In genomic region chr11:120208012-120208441, GRCh38 we compare ENCODE assay signal across 10 cellular contexts. TPM values are rescaled to one million over a fixed set of nuclear protein-coding genes. Genes with fewer than 3 reads are reported as not detected.
DNase-seq lines count a peak whose midpoint lies in the region; ATAC-seq and TF ChIP-seq lines count a peak whose summit lies in the region.
"Had no signal": no experiment of that assay in that cellular context is flagged by ENCODE, and none has a peak within 500 bp of the region (broad histone marks: within the 10 kb centered on the region; RNA-seq: fewer than 3 reads in every experiment).

No MANE protein-coding gene starts in this region.

- POLR2A ChIA-PET in CD8-positive, alpha-beta memory T cell (lab: Charles Lee): no interaction called here
- POLR2A ChIA-PET in PC-9 (lab: Charles Lee; ENCODE audit: unreplicated experiment): no interaction called here

- peaks cover 38% of the 10 kb centered on the region for H3F3A ChIP-seq in PC-9 (ENCODE audit: insufficient read depth, low read depth)

- 50 to 60% methylated on average over 12 of the region's 12 CpGs for WGBS in esophagus squamous epithelium, 2 donors
- WGBS in psoas muscle, 3 donors: 48 to 50% (median 50%) methylated on average over 12 of the region's 12 CpGs

- no peak for TF ChIP-seq CTCF in PC-9 (conservative IDR thresholded peaks at IDR 0.05)
- no peak for TF ChIP-seq CTCF in esophagus squamous epithelium (IDR thresholded peaks at IDR 0.05)
- TF ChIP-seq CTCF in psoas muscle (IDR thresholded peaks at IDR 0.05): no peak

- peaks cover 12 to 20% (median 15%) of the 10 kb centered on the region in 3 donors for H3K4me1 Mint-ChIP-seq in CD8-positive, alpha-beta memory T cell

- no peak for DNase-seq in CD8-positive, alpha-beta memory T cell
- DNase-seq in PC-9: no peak
- DNase-seq in esophagus squamous epithelium (lab: John Stamatoyannopoulos, UW): no peak
- no peak for DNase-seq in psoas muscle
- no peak for DNase-seq in cortex of kidney (lab: John Stamatoyannopoulos, UW)
- DNase-seq in stimulated activated CD4-positive, alpha-beta T cell treated with anti-CD3 and anti-CD28 coated beads, Interleukin-12 subunit alpha, Interleukin-12 subunit beta, amount 100 ng/mL, for 4 hours: no peak
- DNase-seq in NCI-H1092 treated with DMSO at 0.1 percent for 48 hours (lab: John Stamatoyannopoulos, UW): no peak
- DNase-seq: NCI-H1930 had no signal

- peaks cover 26 to 32% of the 10 kb centered on the region in 2 donors for H3K27me3 Mint-ChIP-seq in CD8-positive, alpha-beta memory T cell

- no peaks in the 10 kb centered on the region for H4K20me1 ChIP-seq in PC-9 (ENCODE audit: insufficient read depth)

- no peaks in the 10 kb centered on the region for H3K27me3 ChIP-seq in CD8-positive, alpha-beta memory T cell (ENCODE audit: insufficient read depth, low read length, poor library complexity, severe bottlenecking)
- H3K27me3 ChIP-seq in PC-9 (ENCODE audit: insufficient read depth, low read depth) (no peaks in the 10 kb centered on the region), esophagus squamous epithelium (peaks cover 0 to 5% (median 0%) of the 10 kb centered on the region in 4 donors), psoas muscle (ENCODE audit: insufficient read depth in 3 of 3, low read length in 2 of 3) (peaks cover 0 to 37% (median 3%) of the 10 kb centered on the region in 3 donors)

- intact Hi-C loops in PC-9 (cut with micrococcal nuclease; ENCODE audit: unreplicated experiment): no loop called here
- intact Hi-C loops in esophagus squamous epithelium (cut with DNase I): no loop called here
- intact Hi-C loops in psoas muscle (cut with DNase I): no loop called here

- peaks cover 13% of the 10 kb centered on the region for H3K4me1 ChIP-seq in CD8-positive, alpha-beta memory T cell (ENCODE audit: insufficient read depth, low read length)
- H3K4me1 ChIP-seq in PC-9 (replicated peaks; ENCODE audit: insufficient read depth) (peaks cover 44% of the 10 kb centered on the region), esophagus squamous epithelium (peaks cover 32 to 75% (median 33%) of the 10 kb centered on the region in 3 donors), psoas muscle (peaks cover 9% of the 10 kb centered on the region)

- no peaks in the 10 kb centered on the region for H3K36me3 ChIP-seq in CD8-positive, alpha-beta memory T cell (ENCODE audit: insufficient read depth, low read length)
- H3K36me3 ChIP-seq in PC-9 (ENCODE audit: low read depth) (no peaks in the 10 kb centered on the region), esophagus squamous epithelium (no peaks in the 10 kb centered on the region), psoas muscle (ENCODE audit: insufficient read depth in 1 of 2, low read depth in 1 of 2) (no peaks in the 10 kb centered on the region)

- peaks cover 0 to 2% (median 1%) of the 10 kb centered on the region in 3 donors for H3K36me3 Mint-ChIP-seq in CD8-positive, alpha-beta memory T cell

- CTCF ChIA-PET in CD8-positive, alpha-beta memory T cell (lab: Charles Lee): no interaction called here
- CTCF ChIA-PET in PC-9 (lab: Charles Lee): no interaction called here

- H3K9me3 Mint-ChIP-seq in CD8-positive, alpha-beta memory T cell: no peaks in the 10 kb centered on the region

- peak overlapping the region; percentile 98 for H3K4me2 ChIP-seq in PC-9

- no peak overlapping the region for H3K27ac ChIP-seq in CD8-positive, alpha-beta memory T cell (ENCODE audit: low read depth, low read length)
- H3K27ac ChIP-seq in PC-9 (peak overlapping the region; percentile 80), esophagus squamous epithelium (peak overlapping the region in 3 of 4 donors; percentile 80 to 90 (median 89)), psoas muscle (no peak overlapping the region)

- H3K4me3 ChIP-seq in CD8-positive, alpha-beta memory T cell (ENCODE audit: low read length): no peak overlapping the region
- no peak overlapping the region for H3K4me3 ChIP-seq in PC-9
- H3K4me3 ChIP-seq in esophagus squamous epithelium: no peak overlapping the region
- no peak overlapping the region for H3K4me3 ChIP-seq in psoas muscle

- TF ChIP-seq POLR2A in esophagus squamous epithelium (IDR thresholded peaks at IDR 0.05): no peak

- no peaks in the 10 kb centered on the region for H3K9me3 ChIP-seq in CD8-positive, alpha-beta memory T cell (ENCODE audit: low read length)
- H3K9me3 ChIP-seq in PC-9 (ENCODE audit: insufficient read depth, low read depth) (no peaks in the 10 kb centered on the region), esophagus squamous epithelium (no peaks in the 10 kb centered on the region), psoas muscle (no peaks in the 10 kb centered on the region)

- H3K79me2 ChIP-seq in PC-9 (ENCODE audit: low read depth): peaks cover 29% of the 10 kb centered on the region

- no peak overlapping the region for H3K27ac Mint-ChIP-seq in CD8-positive, alpha-beta memory T cell

- H2AFZ ChIP-seq in PC-9: no peak overlapping the region

- peak overlapping the region in 5 of 7 donors; percentile 6 to 70 (median 10) for H3K4me3 Mint-ChIP-seq in CD8-positive, alpha-beta memory T cell

- no peaks in the 10 kb centered on the region for H3K9me2 ChIP-seq in PC-9 (ENCODE audit: insufficient read depth)

- BruUV-seq in PC-9 (replicated peaks; lab: Mats Ljungman, UMichigan): no TSS peak

- ATAC-seq in psoas muscle (peak in 3 of 4 donors; percentile 45 to 54 (median 48)), HG03045 (IDR thresholded peaks at IDR 0.05; ENCODE audit: unreplicated experiment) (no peak)

RNA-seq across cellular contexts. Expression of gene OAF, which starts 2.8 kb away (rescaled TPM):
- 1 to 10 TPM; 3.0 to 3.4 TPM for total RNA-seq in CD8-positive, alpha-beta memory T cell
- polyA plus RNA-seq in CD8-positive, alpha-beta memory T cell: 2.6 TPM
- total RNA-seq in PC-9 (2021): 45.6 and 66.1 TPM in 2 replicates
- 10 to 100 TPM in 3 of 4 donors, 1 to 10 TPM in 1; 7.4 to 49.0 (median 14.3) TPM for total RNA-seq in esophagus squamous epithelium
- total RNA-seq in psoas muscle: 10 to 100 TPM in 2 of 4 donors, 1 to 10 TPM in 2; 5.6 to 15.3 (median 9.4) TPM
- 1 to 10 TPM; 3.2 to 9.0 (median 8.1) TPM for polyA plus RNA-seq in psoas muscle

RNA-seq across cellular contexts. Expression of gene POU2F3, which starts 31.9 kb away (rescaled TPM):
- total RNA-seq in CD8-positive, alpha-beta memory T cell: not detected
- not detected for polyA plus RNA-seq in CD8-positive, alpha-beta memory T cell
- total RNA-seq in PC-9 (2021) (2.3 and 2.9 TPM in 2 replicates), esophagus squamous epithelium (1 to 10 TPM in 3 of 4 donors, not detected in 1; 1.1 to 2.9 (median 1.5) TPM), psoas muscle (not detected)
- polyA plus RNA-seq in psoas muscle: not detected
- total RNA-seq: SK-MEL-5 had no signal

Comparison
In these comparisons a context has a peak if more than half of its experiments do, and no peak if none do; other contexts are left out.
1. H3K27ac ChIP-seq: peak in PC-9 (single experiment) and esophagus squamous epithelium (3 of 4); none in CD8-positive, alpha-beta memory T cell (single experiment) and psoas muscle (single experiment).